30 cellular contexts compared by ENCODE assay signal in the genomic region with DNA sequence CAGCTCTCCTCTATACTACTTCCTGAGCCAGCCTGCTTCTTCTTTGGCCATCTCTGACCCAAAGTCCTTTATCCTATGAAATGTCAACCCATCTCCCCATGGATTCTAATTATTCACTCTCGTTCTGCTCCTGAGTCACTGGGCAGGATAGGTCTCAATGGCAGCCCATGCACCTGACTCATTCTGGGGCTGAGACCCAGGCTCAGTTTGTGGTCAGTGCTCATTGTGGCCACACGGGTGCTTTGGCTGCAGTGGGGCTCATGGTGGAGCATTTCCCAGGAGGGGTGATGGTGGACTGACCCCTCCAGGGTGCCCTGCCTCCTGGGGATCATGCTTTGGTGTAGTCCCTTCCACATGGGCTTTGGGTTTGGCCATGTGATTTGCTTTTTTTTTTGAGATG.
"Had no signal": no experiment of that assay in that cellular context is flagged by ENCODE, and none has a peak within 500 bp of the region (broad histone marks: within the 10 kb centered on the region; RNA-seq: fewer than 3 reads in every experiment).

No MANE protein-coding gene starts in this region.

- H3K27me3 Mint-ChIP-seq: activated CD4-positive, alpha-beta memory T cell treated with anti-CD3 and anti-CD28 coated beads, Interleukin-2, amount 10 ng/mL, durations not matched to agents 7 days and 5 days; brain had no signal

- H3K9ac ChIP-seq: KMS-11 had no signal

- H3K9me3 ChIP-seq: Peyer's patch had no signal

- H3K4me3 Mint-ChIP-seq: activated CD4-positive, alpha-beta memory T cell treated with anti-CD3 and anti-CD28 coated beads, Interleukin-2, amount 10 ng/mL, durations not matched to agents 7 days and 5 days; activated CD8-positive, alpha-beta memory T cell treated with anti-CD3 and anti-CD28 coated beads, Interleukin-2, amount 10 ng/mL, durations not matched to agents 7 days and 5 days; activated naive CD4-positive, alpha-beta T cell treated with anti-CD3 and anti-CD28 coated beads, Interleukin-2, amount 10 ng/mL, durations not matched to agents 7 days and 5 days; activated naive CD8-positive, alpha-beta T cell; activated naive CD8-positive, alpha-beta T cell treated with anti-CD3 and anti-CD28 coated beads, Interleukin-2, amount 50 U/mL, for 24 hours; brain; T-cell; T-helper 17 cell had no signal

- H3K9me3 Mint-ChIP-seq: activated CD4-positive, alpha-beta memory T cell treated with anti-CD3 and anti-CD28 coated beads, Interleukin-2, amount 10 ng/mL, durations not matched to agents 7 days and 5 days; activated naive CD4-positive, alpha-beta T cell treated with anti-CD3 and anti-CD28 coated beads, Interleukin-2, amount 10 ng/mL, durations not matched to agents 7 days and 5 days; activated naive CD8-positive, alpha-beta T cell treated with anti-CD3 and anti-CD28 coated beads, Interleukin-2, amount 50 U/mL, for 24 hours; T-cell had no signal

- H3K27me3 ChIP-seq: Peyer's patch had no signal

- H3K27ac ChIP-seq: KMS-11, Peyer's patch, RWPE1, VCaP had no signal

- H3K4me1 ChIP-seq: Peyer's patch had no signal

- H3K4me3 ChIP-seq: Peyer's patch had no signal

- DNase-seq: activated CD4-positive, alpha-beta memory T cell treated with anti-CD3 and anti-CD28 coated beads, Interleukin-2, amount 10 ng/mL, durations not matched to agents 7 days and 5 days; activated CD4-positive, alpha-beta T cell treated with anti-CD3 and anti-CD28 coated beads for 1 hour; activated CD4-positive, alpha-beta T cell treated with anti-CD3 and anti-CD28 coated beads for 48 hours; activated CD4-positive, CD25-positive, alpha-beta regulatory T cell; activated CD8-positive, alpha-beta memory T cell treated with anti-CD3 and anti-CD28 coated beads for 24 hours; activated CD8-positive, alpha-beta memory T cell treated with anti-CD3 and anti-CD28 coated beads, Interleukin-2, amount 10 ng/mL, durations not matched to agents 7 days and 5 days; activated CD8-positive, alpha-beta memory T cell treated with anti-CD3 and anti-CD28 coated beads, Interleukin-2, amount 50 U/mL, for 48 hours; activated effector memory CD4-positive, alpha-beta T cell treated with Interleukin-2 at 50 U/mL for 16 hours; activated naive CD4-positive, alpha-beta T cell treated with anti-CD3 and anti-CD28 coated beads, Interleukin-2, amount 10 ng/mL, durations not matched to agents 7 days and 5 days; activated naive CD8-positive, alpha-beta T cell treated with anti-CD3 and anti-CD28 coated beads, Interleukin-2, amount 50 U/mL, for 24 hours; activated T-cell treated with anti-CD3 and anti-CD28 coated beads, Interleukin-2, amount 50 U/mL, for 48 hours; anterior cingulate cortex; caudate nucleus; NCI-H1105; NCI-H1417 treated with DMSO at 0.1 percent for 48 hours; NCI-H1694; NCI-H2029; NCI-H345; NCI-H524 treated with DMSO at 0.1 percent for 48 hours; Peyer's patch; SIG-M5; T-cell; T-helper 17 cell had no signal

- H3K36me3 ChIP-seq: Peyer's patch had no signal

- H3K4me2 ChIP-seq: KMS-11 had no signal

- H3K27ac Mint-ChIP-seq: activated CD4-positive, alpha-beta memory T cell treated with anti-CD3 and anti-CD28 coated beads, Interleukin-2, amount 10 ng/mL, durations not matched to agents 7 days and 5 days; activated CD8-positive, alpha-beta memory T cell treated with anti-CD3 and anti-CD28 coated beads, Interleukin-2, amount 10 ng/mL, durations not matched to agents 7 days and 5 days; activated naive CD4-positive, alpha-beta T cell treated with anti-CD3 and anti-CD28 coated beads, Interleukin-2, amount 10 ng/mL, durations not matched to agents 7 days and 5 days; activated naive CD8-positive, alpha-beta T cell; activated naive CD8-positive, alpha-beta T cell treated with anti-CD3 and anti-CD28 coated beads, Interleukin-2, amount 50 U/mL, for 24 hours; brain; T-cell; T-helper 17 cell had no signal

- H3K36me3 Mint-ChIP-seq: activated CD8-positive, alpha-beta memory T cell treated with anti-CD3 and anti-CD28 coated beads, Interleukin-2, amount 10 ng/mL, durations not matched to agents 7 days and 5 days; activated naive CD4-positive, alpha-beta T cell treated with anti-CD3 and anti-CD28 coated beads, Interleukin-2, amount 10 ng/mL, durations not matched to agents 7 days and 5 days; activated naive CD8-positive, alpha-beta T cell; brain; T-cell had no signal

- H3K4me1 Mint-ChIP-seq: activated CD4-positive, alpha-beta memory T cell treated with anti-CD3 and anti-CD28 coated beads, Interleukin-2, amount 10 ng/mL, durations not matched to agents 7 days and 5 days; activated CD8-positive, alpha-beta memory T cell treated with anti-CD3 and anti-CD28 coated beads, Interleukin-2, amount 10 ng/mL, durations not matched to agents 7 days and 5 days; activated naive CD4-positive, alpha-beta T cell treated with anti-CD3 and anti-CD28 coated beads, Interleukin-2, amount 10 ng/mL, durations not matched to agents 7 days and 5 days; activated naive CD8-positive, alpha-beta T cell treated with anti-CD3 and anti-CD28 coated beads, Interleukin-2, amount 50 U/mL, for 24 hours; T-cell; T-helper 17 cell had no signal

- ATAC-seq: activated CD8-positive, alpha-beta memory T cell treated with anti-CD3 and anti-CD28 coated beads, Interleukin-2, amount 10 ng/mL, durations not matched to agents 7 days and 5 days; activated naive CD8-positive, alpha-beta T cell treated with anti-CD3 and anti-CD28 coated beads, Interleukin-2, amount 50 U/mL, for 24 hours; Right ventricle myocardium inferior; SK-N-SH treated with all-trans-retinoic acid at 6 μM for 48 hours; T-cell; T-helper 17 cell had no signal
